17 cellular contexts compared by ENCODE assay signal in genomic region chr6:106290954-106291353, GRCh38. TPM values are rescaled to one million over a fixed set of nuclear protein-coding genes. Genes with fewer than 3 reads are reported as not detected.
DNase-seq lines count a peak whose midpoint lies in the region; ATAC-seq, FAIRE-seq and TF ChIP-seq lines count a peak whose summit lies in the region.
"Had no signal": no experiment of that assay in that cellular context is flagged by ENCODE, and none has a peak within 500 bp of the region (broad histone marks: within the 10 kb centered on the region; RNA-seq: fewer than 3 reads in every experiment).

No MANE protein-coding gene starts in this region.

- FAIRE-seq in GM19239 (lab: Jason Lieb, UNC) (peak; percentile 39), K562 (lab: Jason Lieb, UNC) (no peak), small intestine (lab: Jason Lieb, UNC) (no peak)
- FAIRE-seq: G401.6, GM12892 had no signal

- DNase-seq in GM19239 (ENCODE audit: insufficient read length, low spot score), result no peak
- peak; percentile 15 for DNase-seq in LHCN-M2 (ENCODE audit: low read depth)
- DNase-seq in NB4 (ENCODE audit: low read depth), result peak; percentile 25
- DNase-seq in K562 (ENCODE audit: extremely low read depth in 1 of 4, low spot score in 3 of 4), result no peak
- DNase-seq in CD4-positive, alpha-beta T cell, result no peak
- DNase-seq in small intestine, result no peak
- DNase-seq: C1 segment of cervical spinal cord; Caco-2; CD8-positive, alpha-beta T cell; DMS153; DND-41; GM23248; H9 had no signal

- H3K9me3 ChIP-seq in K562 (replicated peaks; ENCODE audit: control insufficient read depth, insufficient read depth, low read depth, low read length) (peaks cover 5% of the 10 kb centered on the region; the same call in 1 of the 2 replicates), small intestine (ENCODE audit: control insufficient read depth, low read depth) (no peaks in the 10 kb centered on the region)
- no peaks in the 10 kb centered on the region for H3K9me3 ChIP-seq in CD4-positive, alpha-beta T cell (ENCODE audit: control insufficient read depth, low read length)
- H3K9me3 ChIP-seq: Caco-2 had no signal

- H3K4me3 Mint-ChIP-seq in CD4-positive, alpha-beta T cell, result no peak overlapping the region
- H3K4me3 Mint-ChIP-seq: CD8-positive, alpha-beta T cell; H9 had no signal

- H4K20me1 ChIP-seq in K562 (replicated peaks; ENCODE audit: control insufficient read depth, insufficient read depth, low read length), result 0 out of 2 replicates have a peak, but pooled peaks cover 10% of the 10 kb centered on the region

- H3K36me3 ChIP-seq in K562 (ENCODE audit: control insufficient read depth, insufficient read depth, low read length) (peaks cover 40% of the 10 kb centered on the region), small intestine (ENCODE audit: control insufficient read depth in 2 of 2, insufficient read depth in 2 of 2, low read length in 2 of 2) (no peaks in the 10 kb centered on the region)

- no peaks in the 10 kb centered on the region for H3K27me3 Mint-ChIP-seq in CD4-positive, alpha-beta T cell

- POLR2A ChIA-PET in K562 (lab: Yijun Ruan, JAX), result interaction anchor here (1.6 to 1.7 kb wide), 2 partner anchors 16 to 18 kb away, joined by 3 to 4 read pairs; no protein-coding TSS in a partner anchor
- POLR2A ChIA-PET in CD4-positive, alpha-beta T cell (lab: Charles Lee), result no interaction called here

- no peaks in the 10 kb centered on the region for H3K9me3 Mint-ChIP-seq in CD4-positive, alpha-beta T cell
- H3K9me3 Mint-ChIP-seq: CD8-positive, alpha-beta T cell; H9 had no signal

- no peak for TF ChIP-seq POLR2A in NB4 (IDR thresholded peaks at IDR 0.05; ENCODE audit: extremely low read depth, insufficient read length)
- TF ChIP-seq POLR2A in K562 (conservative IDR thresholded peaks at IDR 0.05), result no peak

- in situ Hi-C loops in K562 (cut with MboI), result no loop called here

- no peaks in the 10 kb centered on the region for H3K27me3 ChIP-seq in K562 (ENCODE audit: control insufficient read depth in 2 of 2, insufficient read depth in 2 of 2, low read length in 2 of 2)
- no peaks in the 10 kb centered on the region for H3K27me3 ChIP-seq in CD4-positive, alpha-beta T cell (ENCODE audit: control insufficient read depth, insufficient read depth, low read length)
- H3K27me3 ChIP-seq in small intestine (ENCODE audit: control insufficient read depth in 2 of 2, insufficient read depth in 2 of 2, low read length in 2 of 2), result no peaks in the 10 kb centered on the region

- TF ChIP-seq RAD21 in K562 (CRISPR knock-in tag; conservative IDR thresholded peaks at IDR 0.05 in 1 of 2, IDR thresholded peaks at IDR 0.05 in 1 of 2), result no peak

- TF ChIP-seq CTCF in NB4 (IDR thresholded peaks at IDR 0.05; ENCODE audit: low read depth, low read length) (no peak), K562 (IDR thresholded peaks at IDR 0.05 in 2 of 3, conservative IDR thresholded peaks at IDR 0.05 in 1 of 3; ENCODE audit: insufficient read depth in 2 of 3, low read depth in 1 of 3, low read length in 3 of 3) (no peak)
- TF ChIP-seq CTCF in CD4-positive, alpha-beta T cell (IDR thresholded peaks at IDR 0.05), result no peak

- H3K4me3 ChIP-seq in NB4 (ENCODE audit: low read depth, low read length), result no peak overlapping the region
- no peak overlapping the region for H3K4me3 ChIP-seq in K562
- no peak overlapping the region for H3K4me3 ChIP-seq in small intestine (ENCODE audit: low read depth in 1 of 2, low read length in 2 of 2)
- H3K4me3 ChIP-seq: GM23248 had no signal

- no peaks in the 10 kb centered on the region for H3K9me1 ChIP-seq in K562 (ENCODE audit: control insufficient read depth, insufficient read depth, low read length)

- H3K4me1 ChIP-seq in K562 (replicated peaks in 1 of 2; ENCODE audit: control insufficient read depth in 2 of 2, insufficient read depth in 2 of 2, low read length in 2 of 2), result peaks cover 0 to 6% of the 10 kb centered on the region in 2 experiments; a peak in 2 of 5 replicates
- no peaks in the 10 kb centered on the region for H3K4me1 ChIP-seq in small intestine (ENCODE audit: control insufficient read depth in 2 of 2, insufficient read depth in 1 of 2, low read depth in 1 of 2, low read length in 1 of 2)

- H3K9ac ChIP-seq in K562 (ENCODE audit: insufficient read depth in 1 of 2, low read depth in 2 of 2, low read length in 2 of 2), result no peak overlapping the region
- H3K9ac ChIP-seq: GM23248 had no signal

- peaks cover 52% of the 10 kb centered on the region for H3K36me3 Mint-ChIP-seq in CD4-positive, alpha-beta T cell (ENCODE audit: low read depth)

- H3K27ac ChIP-seq in K562 (ENCODE audit: extremely low read depth, low read depth, low read length), result no peak overlapping the region
- no peak overlapping the region for H3K27ac ChIP-seq in CD4-positive, alpha-beta T cell (ENCODE audit: low read depth, low read length)
- no peak overlapping the region for H3K27ac ChIP-seq in small intestine (ENCODE audit: low read depth in 1 of 2, low read length in 1 of 2)
- H3K27ac ChIP-seq: GM23248 had no signal

- intact Hi-C loops in K562 (cut with micrococcal nuclease), result no loop called here
- intact Hi-C loops in CD4-positive, alpha-beta T cell (cut with DNase I, micrococcal nuclease), result no loop called here

- no TSS peak for BruUV-seq in K562 (replicated peaks; lab: Mats Ljungman, UMichigan)

- CTCF ChIA-PET in K562 (lab: Yijun Ruan, JAX; ENCODE audit: low intra/inter-chr PET ratio), result no interaction called here
- CTCF ChIA-PET in CD4-positive, alpha-beta T cell (lab: Charles Lee), result no interaction called here

- no peak overlapping the region for H3K27ac Mint-ChIP-seq in CD4-positive, alpha-beta T cell
- H3K27ac Mint-ChIP-seq: CD8-positive, alpha-beta T cell; H9 had no signal

- no peak overlapping the region for H3K4me2 ChIP-seq in K562 (ENCODE audit: insufficient read depth, low read length)

- ATAC-seq in K562 (no peak), GM21737 (IDR thresholded peaks at IDR 0.05; ENCODE audit: unreplicated experiment) (no peak)
- ATAC-seq in CD4-positive, alpha-beta T cell (ENCODE audit: poor library complexity), result no peak
- ATAC-seq: CD8-positive, alpha-beta T cell; HCT116 had no signal

- peaks cover 53% of the 10 kb centered on the region for H3K79me2 ChIP-seq in K562 (ENCODE audit: control insufficient read depth, insufficient read depth, low read length)

- no peak for TF ChIP-seq EP300 in K562 (IDR thresholded peaks at IDR 0.05; ENCODE audit: low read length)

- 92% methylated on average over 1 of the region's 1 CpG for WGBS in K562 (ENCODE audit: insufficient coverage, low coverage, missing lambda C conversion rate)
- WGBS in small intestine, 3 donors, result 97 to 100% (median 99%) methylated on average over 1 of the region's 1 CpG

- H3K4me1 Mint-ChIP-seq in CD4-positive, alpha-beta T cell (ENCODE audit: low read depth), result peaks cover 38% of the 10 kb centered on the region

- H2AFZ ChIP-seq in K562 (ENCODE audit: low read depth, low read length), result no peak overlapping the region
- H2AFZ ChIP-seq: GM23248 had no signal

TF ChIP-seq in K562, 482 proteins besides CTCF, POLR2A, EP300 and RAD21 (continues in another document):
- TF ChIP-seq MTA1 (IDR thresholded peaks at IDR 0.05; ENCODE audit: borderline replicate concordance), result no peak
- TF ChIP-seq SAP30 (IDR thresholded peaks at IDR 0.05; ENCODE audit: borderline replicate concordance, insufficient read depth, low read depth, low read length, poor library complexity, severe bottlenecking), result no peak
- TF ChIP-seq RBBP5 (IDR thresholded peaks at IDR 0.05; ENCODE audit: borderline replicate concordance, insufficient read depth, low read length, poor library complexity, severe bottlenecking), result no peak
- TF ChIP-seq ESRRB (CRISPR knock-in tag; IDR thresholded peaks at IDR 0.05; ENCODE audit: borderline replicate concordance), result no peak
- no peak for TF ChIP-seq ZNF76 (CRISPR knock-in tag; IDR thresholded peaks at IDR 0.05; ENCODE audit: borderline replicate concordance)
- no peak for TF ChIP-seq CBX8 (IDR thresholded peaks at IDR 0.05; ENCODE audit: borderline replicate concordance, extremely low read depth, low read depth, low read length, poor library complexity, severe bottlenecking)
- no peak for TF ChIP-seq ETV6 (IDR thresholded peaks at IDR 0.05; ENCODE audit: borderline replicate concordance in 1 of 2, low read depth in 2 of 2, low read length in 1 of 2)
- no peak for TF ChIP-seq ETV6 (CRISPR knock-in tag; IDR thresholded peaks at IDR 0.05; ENCODE audit: borderline replicate concordance)
- TF ChIP-seq ASH1L (IDR thresholded peaks at IDR 0.05; ENCODE audit: borderline replicate concordance, low read depth, partially characterized antibody), result no peak
- TF ChIP-seq SMAD3 (CRISPR knock-in tag; conservative IDR thresholded peaks at IDR 0.05), result no peak
- no peak for TF ChIP-seq CBX5 (IDR thresholded peaks at IDR 0.05; ENCODE audit: borderline replicate concordance, low read depth)
- peak; percentile 19; the same call in 1 of the 2 replicates for TF ChIP-seq CEBPG (CRISPR knock-in tag; IDR thresholded peaks at IDR 0.05)
- no peak for TF ChIP-seq CEBPG (tag; conservative IDR thresholded peaks at IDR 0.05 in 1 of 2, IDR thresholded peaks at IDR 0.05 in 1 of 2)

RNA-seq across cellular contexts. Expression of gene ATG5, which starts 34.6 kb away (rescaled TPM):
- total RNA-seq in LHCN-M2 (2014; rRNA removed) (47.4 and 51.9 TPM in 2 replicates), K562 (2014; rRNA removed) (34.6 and 53.2 TPM in 2 replicates), K562 (2014; rRNA removed; fragmentation: Illumina TruSeq; extraction: Trizol) (62.1 and 71.0 TPM in 2 replicates), K562 (2015; rRNA removed; fragmentation: Illumina TruSeq; extraction: Trizol) (55.0 and 64.4 TPM in 2 replicates), K562 (2021) (53.2 and 55.4 TPM in 2 replicates)
- polyA plus RNA-seq in LHCN-M2 (2012), result 20.8 TPM
- 37.5 and 96.3 TPM in 2 replicates for total RNA-seq in K562 (2011; cell fraction: chromatin; rRNA removed; ENCODE audit: low replicate concordance)
- 19.0 and 21.2 TPM in 2 replicates for total RNA-seq in K562 (2011; cell fraction: nucleolus; rRNA removed)
- 35.8 and 41.9 TPM in 2 replicates for total RNA-seq in K562 (2011; cell fraction: nucleoplasm; rRNA removed)
- polyA plus RNA-seq in K562 (2011; rRNA removed) (56.0 and 80.0 TPM in 2 replicates), K562 (2014; fragmentation: Illumina TruSeq; extraction: Trizol) (40.3 and 42.7 TPM in 2 replicates), K562 (2014; fragmentation: Nextera tagmentation; extraction: Ambion mirVana) (10 to 100 TPM; 29.0 to 29.6 TPM), K562 (2014; rRNA removed) (41.3 and 43.4 TPM in 2 replicates), small intestine (10 to 100 TPM; 24.1 to 35.3 (median 31.6) TPM)
- polyA plus RNA-seq in K562 (2011; cell fraction: cytosol; rRNA removed), result 11.9 and 20.0 TPM in 2 replicates
- polyA plus RNA-seq in K562 (2011; cell fraction: nucleus; rRNA removed), result 16.8 and 23.7 TPM in 2 replicates
- 44.2 and 44.8 TPM in 2 replicates for polyA plus RNA-seq in K562 (2012)
- polyA minus RNA-seq in K562 (2011; rRNA and poly(A)+ RNA removed), result 92.7 and 96.4 TPM in 2 replicates
- 15.6 and 24.6 TPM in 2 replicates for polyA minus RNA-seq in K562 (2011; cell fraction: cytosol; rRNA and poly(A)+ RNA removed)
- polyA minus RNA-seq in K562 (2011; cell fraction: nucleus; rRNA and poly(A)+ RNA removed), result 40.7 and 64.4 TPM in 2 replicates
- total RNA-seq in CD4-positive, alpha-beta T cell, result 10 to 100 TPM; 19.4 to 23.2 TPM

Comparison
In these comparisons a context has a peak if more than half of its experiments do, and no peak if none do; other contexts are left out.
1. DNase-seq: peak in LHCN-M2 (single experiment) and NB4 (single experiment); none in GM19239 (single experiment), K562 (0 of 4), CD4-positive, alpha-beta T cell (0 of 10) and small intestine (single experiment).